ENCODE assay signal across 4 cellular contexts in the genomic region with DNA sequence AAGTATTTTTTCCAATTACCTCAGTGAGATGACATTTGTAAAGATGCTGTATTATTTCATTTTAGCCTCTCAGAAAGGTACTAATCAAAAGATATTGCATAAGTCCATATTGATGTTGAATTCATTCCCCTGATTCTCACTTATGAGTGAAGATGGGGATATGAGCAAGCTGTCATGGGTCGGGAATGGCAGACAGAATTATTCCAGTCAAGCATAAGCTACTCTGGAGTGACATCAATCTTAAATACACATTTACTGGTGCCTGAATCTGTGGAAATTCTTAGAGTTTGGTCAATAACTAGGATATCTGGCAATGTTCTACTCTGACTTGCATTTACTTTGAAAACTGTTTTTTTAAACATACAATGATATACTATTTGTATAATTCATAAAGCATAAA.
"Had no signal": no experiment of that assay in that cellular context is flagged by ENCODE, and none has a peak within 500 bp of the region (broad histone marks: within the 10 kb centered on the region; RNA-seq: fewer than 3 reads in every experiment).

No MANE protein-coding gene starts in this region.

- DNase-seq: H9, HCEC 1CT, IMR-90 had no signal

- H3K4me2 ChIP-seq: GM23338 had no signal

- H3K4me3 ChIP-seq: GM23338 had no signal

- H2AFZ ChIP-seq: GM23338 had no signal
